Comparison of ENCODE assay signal across 12 cellular contexts in the genomic region with DNA sequence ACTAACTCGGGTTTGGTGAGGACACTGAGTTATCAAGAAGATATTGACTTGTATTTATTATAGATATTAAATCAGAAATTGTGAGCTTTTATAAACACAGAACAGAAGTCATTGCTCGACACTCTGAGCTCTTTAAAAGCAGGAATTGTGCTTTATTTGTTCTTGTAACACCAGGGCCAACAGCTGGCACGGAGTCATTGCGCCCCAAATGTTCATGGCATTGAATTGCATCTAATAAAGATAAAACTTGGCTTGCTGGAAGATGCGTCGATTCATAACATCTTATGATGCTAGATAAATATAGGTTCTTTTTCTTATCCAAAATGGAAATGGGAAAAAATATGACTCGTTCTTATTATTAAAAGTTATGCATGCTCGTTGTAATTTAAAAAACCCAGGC. TPM values are rescaled to one million over a fixed set of nuclear protein-coding genes. Genes with fewer than 3 reads are reported as not detected.
DNase-seq lines count a peak whose midpoint lies in the region; ATAC-seq and TF ChIP-seq lines count a peak whose summit lies in the region.
"Had no signal": no experiment of that assay in that cellular context is flagged by ENCODE, and none has a peak within 500 bp of the region (broad histone marks: within the 10 kb centered on the region; RNA-seq: fewer than 3 reads in every experiment).

No MANE protein-coding gene starts in this region.

- H3K4me1 ChIP-seq in GM23338 (ENCODE audit: insufficient read depth) (no peaks in the 10 kb centered on the region), SJCRH30 (no peaks in the 10 kb centered on the region)

- no peak overlapping the region for H3K4me3 Mint-ChIP-seq in GM23338
- H3K4me3 Mint-ChIP-seq in activated naive CD8-positive, alpha-beta T cell treated with anti-CD3 and anti-CD28 coated beads for 36 hours, result no peak overlapping the region
- no peak overlapping the region for H3K4me3 Mint-ChIP-seq in activated CD4-positive, alpha-beta T cell treated with anti-CD3 and anti-CD28 coated beads, Interleukin-2, amount 10 ng/mL, durations not matched to agents 24 days and 14 days
- H3K4me3 Mint-ChIP-seq: activated naive CD4-positive, alpha-beta T cell treated with anti-CD3 and anti-CD28 coated beads, Interleukin-2, amount 10 ng/mL, durations not matched to agents 7 days and 5 days had no signal

- H3F3A ChIP-seq in GM23338 (replicated peaks; ENCODE audit: low read depth), result no peaks in the 10 kb centered on the region

- no peak overlapping the region for H3K27ac ChIP-seq in GM23338 (ENCODE audit: low read depth)
- no peak overlapping the region for H3K27ac ChIP-seq in SJCRH30
- H3K27ac ChIP-seq: thoracic aorta had no signal

- H3K4me3 ChIP-seq in GM23338 (no peak overlapping the region), SJCRH30 (no peak overlapping the region), kidney epithelial cell (ENCODE audit: low read depth, low read length) (no peak overlapping the region)
- H3K4me3 ChIP-seq: thoracic aorta had no signal

- peak; percentile 53 to 61 for TF ChIP-seq CTCF in GM23338 (conservative IDR thresholded peaks at IDR 0.05; ENCODE audit: low read depth in 2 of 2)
- peak; percentile 13 for TF ChIP-seq CTCF in kidney epithelial cell (IDR thresholded peaks at IDR 0.05; ENCODE audit: insufficient read depth, low read length, poor library complexity, severe bottlenecking)

- DNase-seq in AG08395 (ENCODE audit: low spot score), result peak; percentile 37
- DNase-seq in GM23338 (ENCODE audit: low spot score), result peak; percentile 54
- peak; percentile 16 to 45 for DNase-seq in SJCRH30
- no peak for DNase-seq in kidney epithelial cell (ENCODE audit: low read depth)
- no peak for DNase-seq in DMS114 treated with DMSO at 0.1 percent for 48 hours (lab: John Stamatoyannopoulos, UW; ENCODE audit: unreplicated experiment)
- no peak for DNase-seq in activated naive CD8-positive, alpha-beta T cell treated with anti-CD3 and anti-CD28 coated beads for 36 hours
- no peak for DNase-seq in activated CD4-positive, alpha-beta T cell treated with anti-CD3 and anti-CD28 coated beads, Interleukin-2, amount 10 ng/mL, durations not matched to agents 24 days and 14 days
- no peak for DNase-seq in Right ventricle myocardium inferior (ENCODE audit: missing footprints)
- DNase-seq: activated naive CD4-positive, alpha-beta T cell treated with anti-CD3 and anti-CD28 coated beads, Interleukin-2, amount 10 ng/mL, durations not matched to agents 7 days and 5 days; NCI-H1930; stimulated activated CD4-positive, alpha-beta T cell treated with anti-CD3 and anti-CD28 coated beads, Interleukin-15, amount 100 ng/mL, for 24 hours had no signal

- ATAC-seq in GM23338, result peak; percentile 45
- ATAC-seq in Right ventricle myocardium inferior, result no peak

- H3K27me3 Mint-ChIP-seq in GM23338 (ENCODE audit: insufficient read depth, low read depth, poor library complexity), result peaks cover 2% of the 10 kb centered on the region
- peaks cover 3% of the 10 kb centered on the region for H3K27me3 Mint-ChIP-seq in activated naive CD8-positive, alpha-beta T cell treated with anti-CD3 and anti-CD28 coated beads for 36 hours
- no peaks in the 10 kb centered on the region for H3K27me3 Mint-ChIP-seq in activated CD4-positive, alpha-beta T cell treated with anti-CD3 and anti-CD28 coated beads, Interleukin-2, amount 10 ng/mL, durations not matched to agents 24 days and 14 days

- H3K27me3 ChIP-seq in GM23338 (ENCODE audit: insufficient read depth) (no peaks in the 10 kb centered on the region), SJCRH30 (no peaks in the 10 kb centered on the region), kidney epithelial cell (ENCODE audit: control insufficient read depth, insufficient read depth, low read length) (peaks cover 2% of the 10 kb centered on the region)

- intact Hi-C loops in activated CD4-positive, alpha-beta T cell treated with anti-CD3 and anti-CD28 coated beads, Interleukin-2, amount 10 ng/mL, durations not matched to agents 24 days and 14 days (cut with micrococcal nuclease), result no loop called here
- intact Hi-C loops in Right ventricle myocardium inferior (cut with DNase I), result no loop called here

- peaks cover 13% of the 10 kb centered on the region for H3K9me3 Mint-ChIP-seq in GM23338
- H3K9me3 Mint-ChIP-seq in activated naive CD8-positive, alpha-beta T cell treated with anti-CD3 and anti-CD28 coated beads for 36 hours, result peaks cover 3% of the 10 kb centered on the region
- no peaks in the 10 kb centered on the region for H3K9me3 Mint-ChIP-seq in activated CD4-positive, alpha-beta T cell treated with anti-CD3 and anti-CD28 coated beads, Interleukin-2, amount 10 ng/mL, durations not matched to agents 24 days and 14 days

- H3K9me2 ChIP-seq in GM23338 (ENCODE audit: insufficient read depth), result no peaks in the 10 kb centered on the region

- no peak overlapping the region for H3K27ac Mint-ChIP-seq in GM23338
- no peak overlapping the region for H3K27ac Mint-ChIP-seq in activated naive CD8-positive, alpha-beta T cell treated with anti-CD3 and anti-CD28 coated beads for 36 hours
- no peak overlapping the region for H3K27ac Mint-ChIP-seq in activated CD4-positive, alpha-beta T cell treated with anti-CD3 and anti-CD28 coated beads, Interleukin-2, amount 10 ng/mL, durations not matched to agents 24 days and 14 days
- H3K27ac Mint-ChIP-seq: activated naive CD4-positive, alpha-beta T cell treated with anti-CD3 and anti-CD28 coated beads, Interleukin-2, amount 10 ng/mL, durations not matched to agents 7 days and 5 days had no signal

- H4K20me1 ChIP-seq in GM23338 (replicated peaks; ENCODE audit: insufficient read depth), result no peaks in the 10 kb centered on the region

- H2AFZ ChIP-seq in GM23338, result no peak overlapping the region

- H3K36me3 Mint-ChIP-seq in GM23338 (ENCODE audit: low read depth), result peaks cover 3% of the 10 kb centered on the region; the same call in 1 of the 3 replicates
- no peaks in the 10 kb centered on the region for H3K36me3 Mint-ChIP-seq in activated naive CD8-positive, alpha-beta T cell treated with anti-CD3 and anti-CD28 coated beads for 36 hours
- H3K36me3 Mint-ChIP-seq in activated CD4-positive, alpha-beta T cell treated with anti-CD3 and anti-CD28 coated beads, Interleukin-2, amount 10 ng/mL, durations not matched to agents 24 days and 14 days (ENCODE audit: low read depth), result no peaks in the 10 kb centered on the region
- H3K36me3 Mint-ChIP-seq: activated naive CD4-positive, alpha-beta T cell treated with anti-CD3 and anti-CD28 coated beads, Interleukin-2, amount 10 ng/mL, durations not matched to agents 7 days and 5 days had no signal

- H3K4me2 ChIP-seq in GM23338, result no peak overlapping the region

- H3K9me3 ChIP-seq in SJCRH30 (replicated peaks), result no peaks in the 10 kb centered on the region

- H3K4me1 Mint-ChIP-seq in GM23338, result peaks cover 6% of the 10 kb centered on the region; the same call in 2 of the 3 replicates
- no peaks in the 10 kb centered on the region for H3K4me1 Mint-ChIP-seq in activated naive CD8-positive, alpha-beta T cell treated with anti-CD3 and anti-CD28 coated beads for 36 hours
- H3K4me1 Mint-ChIP-seq in activated CD4-positive, alpha-beta T cell treated with anti-CD3 and anti-CD28 coated beads, Interleukin-2, amount 10 ng/mL, durations not matched to agents 24 days and 14 days, result no peaks in the 10 kb centered on the region
- H3K4me1 Mint-ChIP-seq: activated naive CD4-positive, alpha-beta T cell treated with anti-CD3 and anti-CD28 coated beads, Interleukin-2, amount 10 ng/mL, durations not matched to agents 7 days and 5 days had no signal

- H3K36me3 ChIP-seq in GM23338 (ENCODE audit: insufficient read depth) (no peaks in the 10 kb centered on the region), SJCRH30 (no peaks in the 10 kb centered on the region), kidney epithelial cell (ENCODE audit: control insufficient read depth, insufficient read depth, low read length) (no peaks in the 10 kb centered on the region)
- H3K36me3 ChIP-seq: thoracic aorta had no signal

- no peaks in the 10 kb centered on the region for H3K79me2 ChIP-seq in GM23338 (replicated peaks; ENCODE audit: insufficient read depth)

TF ChIP-seq in GM23338, 12 proteins besides CTCF, POLR2A, EP300 and RAD21 (continues in another document):
- TF ChIP-seq JUNB (IDR thresholded peaks at IDR 0.05; ENCODE audit: unreplicated experiment), result no peak
- no peak for TF ChIP-seq EZH2 (IDR thresholded peaks at IDR 0.05; ENCODE audit: low read depth, unreplicated experiment)
- no peak for TF ChIP-seq ZNF331 (CRISPR knock-in tag; IDR thresholded peaks at IDR 0.05; ENCODE audit: low read depth)
- TF ChIP-seq, protein P1, sequence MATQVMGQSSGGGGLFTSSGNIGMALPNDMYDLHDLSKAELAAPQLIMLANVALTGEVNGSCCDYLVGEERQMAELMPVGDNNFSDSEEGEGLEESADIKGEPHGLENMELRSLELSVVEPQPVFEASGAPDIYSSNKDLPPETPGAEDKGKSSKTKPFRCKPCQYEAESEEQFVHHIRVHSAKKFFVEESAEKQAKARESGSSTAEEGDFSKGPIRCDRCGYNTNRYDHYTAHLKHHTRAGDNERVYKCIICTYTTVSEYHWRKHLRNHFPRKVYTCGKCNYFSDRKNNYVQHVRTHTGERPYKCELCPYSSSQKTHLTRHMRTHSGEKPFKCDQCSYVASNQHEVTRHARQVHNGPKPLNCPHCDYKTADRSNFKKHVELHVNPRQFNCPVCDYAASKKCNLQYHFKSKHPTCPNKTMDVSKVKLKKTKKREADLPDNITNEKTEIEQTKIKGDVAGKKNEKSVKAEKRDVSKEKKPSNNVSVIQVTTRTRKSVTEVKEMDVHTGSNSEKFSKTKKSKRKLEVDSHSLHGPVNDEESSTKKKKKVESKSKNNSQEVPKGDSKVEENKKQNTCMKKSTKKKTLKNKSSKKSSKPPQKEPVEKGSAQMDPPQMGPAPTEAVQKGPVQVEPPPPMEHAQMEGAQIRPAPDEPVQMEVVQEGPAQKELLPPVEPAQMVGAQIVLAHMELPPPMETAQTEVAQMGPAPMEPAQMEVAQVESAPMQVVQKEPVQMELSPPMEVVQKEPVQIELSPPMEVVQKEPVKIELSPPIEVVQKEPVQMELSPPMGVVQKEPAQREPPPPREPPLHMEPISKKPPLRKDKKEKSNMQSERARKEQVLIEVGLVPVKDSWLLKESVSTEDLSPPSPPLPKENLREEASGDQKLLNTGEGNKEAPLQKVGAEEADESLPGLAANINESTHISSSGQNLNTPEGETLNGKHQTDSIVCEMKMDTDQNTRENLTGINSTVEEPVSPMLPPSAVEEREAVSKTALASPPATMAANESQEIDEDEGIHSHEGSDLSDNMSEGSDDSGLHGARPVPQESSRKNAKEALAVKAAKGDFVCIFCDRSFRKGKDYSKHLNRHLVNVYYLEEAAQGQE (IDR thresholded peaks at IDR 0.05; ENCODE audit: unreplicated experiment), result no peak
- no peak for TF ChIP-seq CREB1 (CRISPR knock-in tag; IDR thresholded peaks at IDR 0.05; ENCODE audit: low read depth)

RNA-seq across cellular contexts. Expression of a gene that starts 11.8 kb away (rescaled TPM):
- 6.5 and 7.2 TPM in 2 replicates for total RNA-seq in GM23338 (2014; rRNA removed; shearing (Covaris generic))
- polyA plus RNA-seq in GM23338 (2016; fragmentation: Nextera tagmentation; extraction: Ambion mirVana), result 2.3 and 3.2 TPM in 2 replicates
- total RNA-seq in SJCRH30 (2014; rRNA removed; shearing (Covaris generic)), result 1.1 and 1.2 TPM in 2 replicates
- 3.4 and 3.5 TPM in 2 replicates for total RNA-seq in kidney epithelial cell
- total RNA-seq in activated naive CD8-positive, alpha-beta T cell treated with anti-CD3 and anti-CD28 coated beads for 36 hours, result 1 to 10 TPM; 2.4 TPM
- total RNA-seq in activated CD4-positive, alpha-beta T cell treated with anti-CD3 and anti-CD28 coated beads, Interleukin-2, amount 10 ng/mL, durations not matched to agents 24 days and 14 days, result 5.0 and 5.3 TPM in 2 replicates
- total RNA-seq in Right ventricle myocardium inferior, result 48.2 TPM

Comparison
In these comparisons a context has a peak if more than half of its experiments do, and no peak if none do; other contexts are left out.
1. DNase-seq: peak in AG08395 (single experiment), GM23338 (single experiment) and SJCRH30 (2 of 2); none in kidney epithelial cell (single experiment), DMS114 treated with DMSO at 0.1 percent for 48 hours (single experiment), activated naive CD8-positive, alpha-beta T cell treated with anti-CD3 and anti-CD28 coated beads for 36 hours (single experiment), activated CD4-positive, alpha-beta T cell treated with anti-CD3 and anti-CD28 coated beads, Interleukin-2, amount 10 ng/mL, durations not matched to agents 24 days and 14 days (single experiment) and Right ventricle myocardium inferior (single experiment).